ENCODE assay signal across 8 cellular contexts in the genomic region with DNA sequence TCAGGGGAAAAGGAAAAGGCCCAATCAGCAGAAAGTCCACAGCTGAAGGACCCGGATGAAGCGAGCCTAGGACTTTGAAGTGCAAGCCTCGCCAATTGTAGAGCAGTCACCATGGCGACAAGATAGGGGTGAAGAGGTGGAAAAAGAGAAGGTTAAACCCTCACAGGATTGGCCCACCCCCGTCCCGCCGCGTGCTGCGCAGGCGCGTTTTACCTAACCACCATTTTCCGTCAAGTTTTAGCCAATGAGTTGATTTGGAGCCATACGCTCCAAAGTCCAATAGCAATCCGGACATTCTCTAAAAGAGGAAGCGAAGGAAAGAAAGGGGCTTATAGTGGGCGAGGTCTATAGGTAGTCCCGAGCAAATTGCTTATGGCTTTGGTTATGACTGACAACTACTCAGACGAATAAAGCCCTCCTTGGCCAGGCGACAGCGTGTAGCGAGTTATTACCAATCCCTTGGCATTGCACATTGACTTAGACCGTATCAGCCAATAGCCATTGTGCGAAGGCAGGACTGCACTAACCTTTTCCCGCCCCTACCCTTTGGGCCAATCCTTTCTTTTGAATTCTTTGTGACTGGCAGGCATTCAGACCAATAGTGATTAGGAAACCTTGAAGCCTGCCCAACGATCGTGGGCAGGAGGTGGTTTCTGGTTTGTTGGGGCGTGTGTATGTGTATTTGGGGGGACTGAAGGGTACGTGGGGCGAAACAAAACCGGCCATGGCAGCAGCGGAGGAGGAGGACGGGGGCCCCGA.
DNase-seq lines count a peak whose midpoint lies in the region; ATAC-seq and FAIRE-seq lines count a peak whose summit lies in the region.

A gene with protein sequence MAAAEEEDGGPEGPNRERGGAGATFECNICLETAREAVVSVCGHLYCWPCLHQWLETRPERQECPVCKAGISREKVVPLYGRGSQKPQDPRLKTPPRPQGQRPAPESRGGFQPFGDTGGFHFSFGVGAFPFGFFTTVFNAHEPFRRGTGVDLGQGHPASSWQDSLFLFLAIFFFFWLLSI (plus strand): TSS at position 618 of the 759 bp plus-strand sequence. CDS start 107 bp downstream, at position 725.

- peak; percentile 81 for ATAC-seq in GM19023 (IDR thresholded peaks at IDR 0.05; ENCODE audit: unreplicated experiment)
- ATAC-seq in HG03342 (IDR thresholded peaks at IDR 0.05; ENCODE audit: unreplicated experiment) = peak; percentile 70
- peak; percentile 89 to 90 for ATAC-seq in activated CD4-positive, CD25-positive, alpha-beta regulatory T cell treated with anti-CD3 and anti-CD28 coated beads, Interleukin-2, amount 50 U/mL, for 24 hours

- FAIRE-seq in islet of Langerhans (lab: Jason Lieb, UNC) = peak; percentile 98

- DNase-seq in AG08396 (ENCODE audit: low spot score) (peak; percentile 97), NCI-H446 (lab: John Stamatoyannopoulos, UW) (peak; percentile 100), cerebellar cortex (ENCODE audit: low spot score) (peak; percentile 100)
- DNase-seq in stimulated activated CD4-positive, alpha-beta T cell treated with anti-CD3 and anti-CD28 coated beads, Interleukin-12 subunit alpha, Interleukin-12 subunit beta, amount 100 ng/mL, for 48 hours (ENCODE audit: low read depth in 2 of 3, low spot score in 1 of 3) = peak; percentile 87 to 95 (median 90)

Comparison
In these comparisons a context has a peak if more than half of its experiments do, and no peak if none do; other contexts are left out.
1. Peak in every context shown above with its lines: DNase-seq and ATAC-seq.